In genomic region chr10:60621018-60621417, GRCh38 we compare ENCODE assay signal across 9 cellular contexts.
"Had no signal": no experiment of that assay in that cellular context is flagged by ENCODE, and none has a peak within 500 bp of the region (broad histone marks: within the 10 kb centered on the region; RNA-seq: fewer than 3 reads in every experiment).

No MANE protein-coding gene starts in this region.

- H3K27ac ChIP-seq: GM23248 had no signal

- H3K36me3 ChIP-seq: HAP-1 had no signal

- H3K4me1 ChIP-seq: HAP-1 had no signal

- ATAC-seq: GM23338, HCT116 had no signal

- H3K4me3 ChIP-seq: GM23248, GM23338, HAP-1 had no signal

- DNase-seq: GM23248, GOT3, H7, H9, HCEC 1CT, HFFc6 had no signal

- H3K9me3 ChIP-seq: HAP-1 had no signal
